ENCODE assay signal across 8 cellular contexts in genomic region chr15:48330855-48331795, GRCh38. TPM values are rescaled to one million over a fixed set of nuclear protein-coding genes. Genes with fewer than 3 reads are reported as not detected.
DNase-seq lines count a peak whose midpoint lies in the region; ATAC-seq and TF ChIP-seq lines count a peak whose summit lies in the region.

TSS of gene DUT (plus strand) at chr15:48331429. CDS start at chr15:48331516, 87 bp downstream.

- peak; percentile 78 for ATAC-seq in HG03442 (IDR thresholded peaks at IDR 0.05; ENCODE audit: unreplicated experiment)
- peak; percentile 87 for ATAC-seq in activated CD8-positive, alpha-beta memory T cell treated with anti-CD3 and anti-CD28 coated beads, Interleukin-2, amount 10 ng/mL, durations not matched to agents 7 days and 5 days

- no peaks in the 10 kb centered on the region for H3K27me3 Mint-ChIP-seq in activated CD8-positive, alpha-beta memory T cell treated with anti-CD3 and anti-CD28 coated beads, Interleukin-2, amount 10 ng/mL, durations not matched to agents 7 days and 5 days
- H3K27me3 Mint-ChIP-seq in mesothelial cell of epicardium (ENCODE audit: low read depth): no peaks in the 10 kb centered on the region

- TF ChIP-seq CTCF in C4-2B (conservative IDR thresholded peaks at IDR 0.05) (peak; percentile 27), mesothelial cell of epicardium (IDR thresholded peaks at IDR 0.05; ENCODE audit: unreplicated experiment) (no peak)

- CTCF ChIA-PET in activated CD8-positive, alpha-beta memory T cell treated with anti-CD3 and anti-CD28 coated beads, Interleukin-2, amount 10 ng/mL, durations not matched to agents 7 days and 5 days (lab: Charles Lee): interaction anchor here (1.0 kb wide), 1 partner anchor 9 kb away, joined by 5 read pairs; no protein-coding TSS in a partner anchor

- peak within 1 kb of the TSS; percentile 97 for H3K27ac ChIP-seq in C4-2B

- H3K27ac Mint-ChIP-seq in activated CD8-positive, alpha-beta memory T cell treated with anti-CD3 and anti-CD28 coated beads, Interleukin-2, amount 10 ng/mL, durations not matched to agents 7 days and 5 days: peak within 1 kb of the TSS; percentile 96
- peak within 1 kb of the TSS; percentile 98 for H3K27ac Mint-ChIP-seq in mesothelial cell of epicardium

- no peaks in the 10 kb centered on the region for H3K9me3 Mint-ChIP-seq in activated CD8-positive, alpha-beta memory T cell treated with anti-CD3 and anti-CD28 coated beads, Interleukin-2, amount 10 ng/mL, durations not matched to agents 7 days and 5 days (ENCODE audit: low read depth)
- H3K9me3 Mint-ChIP-seq in mesothelial cell of epicardium: no peaks in the 10 kb centered on the region

- DNase-seq in GM19238 (ENCODE audit: insufficient read length, low spot score) (peak; percentile 53), NOMO-1 (lab: John Stamatoyannopoulos, UW; ENCODE audit: unreplicated experiment in 2 of 2) (peak; percentile 77 to 78), mesothelial cell of epicardium (ENCODE audit: low spot score in 2 of 2, unreplicated experiment in 2 of 2) (peak; percentile 63 to 83)
- peak; percentile 90 for DNase-seq in activated CD8-positive, alpha-beta memory T cell treated with anti-CD3 and anti-CD28 coated beads, Interleukin-2, amount 10 ng/mL, durations not matched to agents 7 days and 5 days
- peak; percentile 49 to 63 for DNase-seq in stimulated activated CD8-positive, alpha-beta memory T cell treated with anti-CD3 and anti-CD28 coated beads, Interleukin-2, amount 100 ng/mL, for 1 hour (ENCODE audit: low read depth in 2 of 2)

- H3K4me1 Mint-ChIP-seq in activated CD8-positive, alpha-beta memory T cell treated with anti-CD3 and anti-CD28 coated beads, Interleukin-2, amount 10 ng/mL, durations not matched to agents 7 days and 5 days: peaks cover 50% of the 10 kb centered on the region
- peaks cover 28% of the 10 kb centered on the region for H3K4me1 Mint-ChIP-seq in mesothelial cell of epicardium

- peaks cover 37% of the 10 kb centered on the region for H3K36me3 Mint-ChIP-seq in activated CD8-positive, alpha-beta memory T cell treated with anti-CD3 and anti-CD28 coated beads, Interleukin-2, amount 10 ng/mL, durations not matched to agents 7 days and 5 days
- H3K36me3 Mint-ChIP-seq in mesothelial cell of epicardium: peaks cover 3% of the 10 kb centered on the region

- in situ Hi-C loops in endometrial microvascular endothelial cells (cut with HindIII; ENCODE audit: inconsistent ontology term, low pct_unique_long_range_greater_than_20kb, low sequenced_read_pairs): no loop called here

- peak within 1 kb of the TSS; percentile 94 for H3K4me3 Mint-ChIP-seq in activated CD8-positive, alpha-beta memory T cell treated with anti-CD3 and anti-CD28 coated beads, Interleukin-2, amount 10 ng/mL, durations not matched to agents 7 days and 5 days
- peak within 1 kb of the TSS; percentile 100 for H3K4me3 Mint-ChIP-seq in mesothelial cell of epicardium

RNA-seq across cellular contexts. Expression of gene DUT, which starts in this region (rescaled TPM):
- total RNA-seq in activated CD8-positive, alpha-beta memory T cell treated with anti-CD3 and anti-CD28 coated beads, Interleukin-2, amount 10 ng/mL, durations not matched to agents 7 days and 5 days: 100 to 1,000 TPM; 348 to 349 TPM
- total RNA-seq in endometrial microvascular endothelial cells (ENCODE audit: inconsistent ontology term): 73.8 TPM
- 78.7 to 81.2 TPM (median 79.7 TPM) in 3 replicates for total RNA-seq in mesothelial cell of epicardium

Comparison
In these comparisons a context has a peak if more than half of its experiments do, and no peak if none do; other contexts are left out.
1. Peak in every context shown above with its lines: DNase-seq, ATAC-seq and H3K27ac ChIP-seq.